ENCODE assay signal across 8 cellular contexts in the genomic region with DNA sequence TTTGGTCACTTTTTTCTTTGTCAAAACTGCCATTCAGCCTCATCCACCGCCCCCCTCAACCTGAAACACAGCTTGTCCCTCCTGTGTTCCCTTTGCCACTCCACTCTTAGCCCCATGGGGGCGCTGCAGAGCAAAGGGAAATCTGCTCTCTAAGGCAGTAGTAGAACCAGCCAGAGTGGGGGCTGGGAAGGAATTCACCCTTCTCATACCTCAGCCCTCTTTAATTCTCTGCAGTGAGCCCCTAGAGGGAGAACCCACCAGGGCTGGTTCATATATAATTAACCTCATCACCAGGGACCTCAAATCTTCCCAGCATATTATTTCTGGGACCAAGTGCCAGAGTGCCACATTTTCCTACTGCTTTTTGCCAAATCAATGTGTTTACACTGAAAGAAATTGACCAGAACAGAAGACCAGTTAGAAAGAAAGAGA. TPM values are rescaled to one million over a fixed set of nuclear protein-coding genes. Genes with fewer than 3 reads are reported as not detected.
DNase-seq lines count a peak whose midpoint lies in the region; ATAC-seq, FAIRE-seq and TF ChIP-seq lines count a peak whose summit lies in the region.

No MANE protein-coding gene starts in this region.

- H3K27me3 ChIP-seq in HCT116 (ENCODE audit: insufficient read depth, low read length): no peaks in the 10 kb centered on the region
- no peaks in the 10 kb centered on the region for H3K27me3 ChIP-seq in breast epithelium

- CTCF ChIA-PET in HCT116 (lab: Charles Lee): interaction anchor here (0.7 to 4.3 kb wide), 6 partner anchors 8 to 1207 kb away, joined by 3 to 37 read pairs (median 4); no protein-coding TSS in a partner anchor

- no peak for TF ChIP-seq RAD21 in HCT116 (IDR thresholded peaks at IDR 0.05; ENCODE audit: low read depth)

- TF ChIP-seq CTCF in HCT116 (IDR thresholded peaks at IDR 0.05 in 2 of 3, conservative IDR thresholded peaks at IDR 0.05 in 1 of 3; ENCODE audit: borderline replicate concordance in 1 of 3, insufficient read depth in 1 of 3, low read depth in 2 of 3, low read length in 2 of 3) (peak in 2 of 3 experiments; percentile 98 to 99; a peak in 4 of 6 replicates), VCaP (conservative IDR thresholded peaks at IDR 0.05) (peak; percentile 95), breast epithelium (IDR thresholded peaks at IDR 0.05) (peak; percentile 98 to 99 (median 99)), kidney (IDR thresholded peaks at IDR 0.05; ENCODE audit: borderline replicate concordance, extremely low read depth, insufficient read depth) (peak; percentile 92)

- H3K9me2 ChIP-seq in HCT116 (ENCODE audit: insufficient read depth): no peaks in the 10 kb centered on the region

- H2AFZ ChIP-seq in HCT116 (ENCODE audit: low read depth, low read length, poor library complexity, severe bottlenecking): peak overlapping the region; percentile 95

- no TSS peak for BruUV-seq in HCT116 (replicated peaks; lab: Mats Ljungman, UMichigan)

- TF ChIP-seq POLR2A in HCT116 (IDR thresholded peaks at IDR 0.05; ENCODE audit: borderline replicate concordance, extremely low read depth, insufficient read depth, insufficient read length): no peak
- TF ChIP-seq POLR2A in breast epithelium (IDR thresholded peaks at IDR 0.05): no peak

- intact Hi-C loops in HCT116 (cut with micrococcal nuclease): loop anchor here (5.0 to 10.0 kb wide), 6 partner anchors 217 to 1084 kb away; partner anchors contain the start of gene LPP
- intact Hi-C loops in breast epithelium (cut with DNase I; ENCODE audit: low total_unique reads): loop anchor here (10.0 kb wide), 1 partner anchor 407 kb away; the partner anchor contains the start of gene LPP
- intact Hi-C loops in kidney (cut with DNase I): loop anchor here (10.0 kb wide), 1 partner anchor 297 kb away; no protein-coding TSS in a partner anchor

- RAD21 ChIA-PET in HCT116 (lab: Charles Lee; ENCODE audit: low non-redundant PET in 1 of 2, low total read pairs in 2 of 2, uncharacterized antibody in 2 of 2, unreplicated experiment in 2 of 2): no interaction called here

- H3K27ac ChIP-seq in HCT116 (ENCODE audit: low read depth, low read length): no peak overlapping the region
- H3K27ac ChIP-seq in VCaP: no peak overlapping the region; the same call in 1 of the 2 replicates
- H3K27ac ChIP-seq in breast epithelium: peak overlapping the region; percentile 99
- H3K27ac ChIP-seq in kidney (ENCODE audit: low read depth in 2 of 2, low read length in 2 of 2): peak overlapping the region; percentile 36 to 45

- H3K9ac ChIP-seq in HCT116 (ENCODE audit: low read length) (no peak overlapping the region), kidney (ENCODE audit: low read length in 2 of 2) (peak overlapping the region in 1 of 2 donors; percentile 36)

- ATAC-seq in HCT116: peak; percentile 69

- H3K4me1 ChIP-seq in HCT116 (ENCODE audit: control insufficient read depth in 1 of 2, insufficient read depth in 2 of 2, low read length in 2 of 2): peaks cover 22 to 48% of the 10 kb centered on the region in 2 experiments
- H3K4me1 ChIP-seq in breast epithelium: peaks cover 0 to 18% of the 10 kb centered on the region in 2 donors
- peaks cover 9 to 15% of the 10 kb centered on the region in 2 donors for H3K4me1 ChIP-seq in kidney (ENCODE audit: control insufficient read depth in 1 of 2, insufficient read depth in 1 of 2, low read depth in 1 of 2, low read length in 2 of 2)

- peak; percentile 97 for DNase-seq in DMS 273 (lab: John Stamatoyannopoulos, UW; ENCODE audit: unreplicated experiment)
- DNase-seq in HCT116 (ENCODE audit: low read depth, low spot score): peak; percentile 78
- peak; percentile 89 for DNase-seq in NCI-H2107 treated with DMSO at 0.1 percent for 48 hours (lab: John Stamatoyannopoulos, UW; ENCODE audit: unreplicated experiment)
- peak; percentile 93 to 94 for DNase-seq in breast epithelium (ENCODE audit: low spot score in 2 of 2)
- DNase-seq in kidney: peak; percentile 95
- peak; percentile 83 to 90 (median 89) for DNase-seq in stimulated activated CD4-positive, alpha-beta T cell treated with anti-CD3 and anti-CD28 coated beads, Interleukin-1b, Interleukin-23, amount 100 ng/mL, for 24 hours (ENCODE audit: low read depth in 4 of 4, low spot score in 1 of 4)
- no peak for DNase-seq in COR-L47 (lab: John Stamatoyannopoulos, UW)

- H3K9me3 ChIP-seq in HCT116 (ENCODE audit: control insufficient read depth in 1 of 2, insufficient read depth in 1 of 2, low read depth in 1 of 2, low read length in 2 of 2) (no peaks in the 10 kb centered on the region), breast epithelium (no peaks in the 10 kb centered on the region), kidney (ENCODE audit: control insufficient read depth in 1 of 2, low read length in 2 of 2) (no peaks in the 10 kb centered on the region)

- POLR2A ChIA-PET in HCT116 (lab: Charles Lee): interaction anchor here (0.9 kb wide), 1 partner anchor 1206 kb away, joined by 3 read pairs; no protein-coding TSS in a partner anchor

- H3K4me2 ChIP-seq in HCT116 (ENCODE audit: low read length): peak overlapping the region; percentile 26; the same call in 1 of the 2 replicates

- H3K36me3 ChIP-seq in HCT116 (ENCODE audit: control insufficient read depth in 1 of 2, insufficient read depth in 2 of 2, low read length in 2 of 2) (no peaks in the 10 kb centered on the region), breast epithelium (no peaks in the 10 kb centered on the region), kidney (ENCODE audit: control insufficient read depth in 1 of 2, insufficient read depth in 2 of 2, low read length in 2 of 2) (no peaks in the 10 kb centered on the region)

- peaks cover 6% of the 10 kb centered on the region; the same call in 1 of the 2 replicates for H3K79me2 ChIP-seq in HCT116 (ENCODE audit: insufficient read depth, low read length)

- no peak for FAIRE-seq in kidney (lab: Jason Lieb, UNC)

- no peaks in the 10 kb centered on the region for H4K20me1 ChIP-seq in HCT116 (ENCODE audit: insufficient read depth)

- H3K4me3 ChIP-seq in HCT116 (replicated peaks in 1 of 2; ENCODE audit: low read depth in 1 of 2, low read length in 2 of 2) (no peak overlapping the region), breast epithelium (peak overlapping the region in 1 of 3 donors; percentile 15), kidney (ENCODE audit: low read length in 2 of 2) (no peak overlapping the region)

TF ChIP-seq in HCT116, 20 proteins besides CTCF, POLR2A, EP300 and RAD21:
- TF ChIP-seq ZBTB33 (IDR thresholded peaks at IDR 0.05; ENCODE audit: extremely low read depth, insufficient replicate concordance, low read length) (peak; percentile 25), REST (IDR thresholded peaks at IDR 0.05; ENCODE audit: low read depth) (no peak), POLR2AphosphoS5 (IDR thresholded peaks at IDR 0.05; ENCODE audit: low read depth, low read length) (peak; percentile 21; the same call in 1 of the 2 replicates), YY1 (IDR thresholded peaks at IDR 0.05; ENCODE audit: extremely low read depth, insufficient replicate concordance, low read depth, low read length) (peak; percentile 68), FOSL1 (IDR thresholded peaks at IDR 0.05; ENCODE audit: low read depth) (no peak)
TF ChIP-seq in HCT116: peak in this region for 3.

RNA-seq across cellular contexts. Expression of gene BCL6, which starts 2.8 kb away (rescaled TPM):
- total RNA-seq in HCT116 (2021; ENCODE audit: unreplicated experiment) (17.5 TPM), breast epithelium (100 to 1,000 TPM; 281 to 346 (median 283) TPM), kidney (110 TPM)
- polyA plus RNA-seq in HCT116 (2012): 16.1 and 18.1 TPM in 2 replicates
- 7.3 TPM for polyA plus RNA-seq in kidney (ENCODE audit: insufficient read depth, low read depth, low replicate concordance)

RNA-seq across cellular contexts. Expression of gene RTP2, which starts 45.7 kb away (rescaled TPM):
- total RNA-seq in HCT116 (2021; ENCODE audit: unreplicated experiment): not detected
- polyA plus RNA-seq in HCT116 (2012): not detected in 2 replicates
- not detected for total RNA-seq in breast epithelium
- total RNA-seq in kidney: not detected
- not detected for polyA plus RNA-seq in kidney (ENCODE audit: insufficient read depth, low read depth, low replicate concordance)

Comparison
In these comparisons a context has a peak if more than half of its experiments do, and no peak if none do; other contexts are left out.
1. H3K27ac ChIP-seq: peak in breast epithelium (2 of 2) and kidney (2 of 2); none in HCT116 (single experiment) and VCaP (single experiment).
2. Peak in every context shown above with its lines, with median percentiles within 50 percentile points of each other: CTCF ChIP-seq.